ENCODE assay signal across 8 cellular contexts in the genomic region with DNA sequence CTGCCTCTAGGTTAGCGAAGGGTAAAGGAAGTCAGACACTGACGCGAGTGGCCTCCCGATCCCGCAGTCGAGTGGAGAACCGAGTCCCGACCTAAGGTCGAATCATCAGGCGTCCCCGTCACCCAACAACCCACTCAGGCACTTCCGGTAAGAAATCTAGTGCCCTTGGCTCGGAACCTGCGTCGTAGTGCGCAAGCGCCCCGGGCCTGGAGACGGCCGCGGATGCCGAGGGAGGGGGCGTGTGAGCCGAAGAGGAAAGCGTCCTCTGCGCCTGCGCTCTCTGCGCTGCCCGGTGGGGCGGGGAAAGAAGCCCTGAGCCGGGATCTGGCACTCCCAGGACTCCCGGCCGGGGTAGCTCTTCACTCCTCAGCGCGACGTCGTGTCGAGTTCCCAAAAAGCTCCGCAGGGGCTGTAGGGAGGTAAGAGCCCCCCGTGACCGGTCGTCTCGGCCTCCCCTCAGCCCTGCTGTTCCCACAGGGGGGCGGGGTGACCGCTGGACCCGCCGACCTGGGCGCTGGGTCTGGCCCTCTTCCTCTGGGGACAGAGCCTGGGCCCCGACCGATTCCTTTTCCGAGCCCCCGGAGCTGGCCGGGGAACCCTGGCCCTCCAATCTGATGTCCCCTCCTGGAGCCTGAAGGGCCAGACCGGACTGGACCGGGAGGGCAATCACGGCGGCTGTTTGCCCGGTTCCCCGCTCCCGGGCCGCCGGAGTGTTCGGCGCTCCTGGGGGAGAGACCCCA. TPM values are rescaled to one million over a fixed set of nuclear protein-coding genes. Genes with fewer than 3 reads are reported as not detected.
A peak's percentile ranks its signal among the peaks of the same experiment; 100 is the strongest.
DNase-seq lines count a peak whose midpoint lies in the region; ATAC-seq and TF ChIP-seq lines count a peak whose summit lies in the region.

Gene ZFYVE16, plus strand, starts transcription at position 330 of the 740 bp plus-strand sequence. CDS start 26,084 bp downstream, outside the sequence.

- TF ChIP-seq CTCF in BE2C (IDR thresholded peaks at IDR 0.05; ENCODE audit: low read depth, low read length) (peak; percentile 24), coronary artery (IDR thresholded peaks at IDR 0.05) (no peak)

- H3K27ac ChIP-seq in coronary artery = peak within 1 kb of the TSS; percentile 97 to 99
- peak within 1 kb of the TSS; percentile 98 for H3K27ac ChIP-seq in layer of hippocampus (ENCODE audit: low read depth, low read length)

- no peaks in the 10 kb centered on the region for H3K9me3 ChIP-seq in BE2C

- H3K4me1 ChIP-seq in BE2C = no peaks in the 10 kb centered on the region; the same call in 1 of the 2 replicates

- H3K27me3 ChIP-seq in BE2C = no peaks in the 10 kb centered on the region
- H3K27me3 ChIP-seq in layer of hippocampus (ENCODE audit: control insufficient read depth, insufficient read depth, low read length) = no peaks in the 10 kb centered on the region

- DNase-seq in BE2C = peak; percentile 99
- DNase-seq in GM19240 (ENCODE audit: insufficient read length, low spot score) = peak; percentile 73
- peak; percentile 77 for DNase-seq in NCI-H524 treated with DMSO at 0.1 percent for 48 hours (lab: John Stamatoyannopoulos, UW)
- peak; percentile 98 for DNase-seq in activated CD4-positive, alpha-beta T cell treated with anti-CD3 and anti-CD28 coated beads for 48 hours
- peak; percentile 98 for DNase-seq in coronary artery (ENCODE audit: low spot score)
- DNase-seq in stimulated activated CD4-positive, alpha-beta T cell treated with anti-CD3 and anti-CD28 coated beads, Interleukin-1b, Interleukin-23, amount 100 ng/mL, for 4 hours (ENCODE audit: low read depth in 2 of 2) = peak; percentile 96

- peaks cover 3% of the 10 kb centered on the region for H3K36me3 ChIP-seq in BE2C

- H3K4me3 ChIP-seq in BE2C (ENCODE audit: low read depth, low read length) (peak within 1 kb of the TSS; percentile 89), coronary artery (peak within 1 kb of the TSS; percentile 84)

- ATAC-seq in HG03460 (IDR thresholded peaks at IDR 0.05; ENCODE audit: unreplicated experiment) = peak; percentile 82

RNA-seq across cellular contexts. Expression of gene ZFYVE16, which starts in this region (rescaled TPM):
- polyA plus RNA-seq in BE2C (2012; ENCODE audit: insufficient read depth, insufficient read length, low read depth) = 18.5 TPM

Comparison
In these comparisons a context has a peak if more than half of its experiments do, and no peak if none do; other contexts are left out.
1. Peak in every context shown above with its lines: DNase-seq, ATAC-seq, H3K4me3 ChIP-seq and H3K27ac ChIP-seq.